In genomic region chr11:134033696-134034491, GRCh38 we compare ENCODE assay signal across 8 cellular contexts. TPM values are rescaled to one million over a fixed set of nuclear protein-coding genes. Genes with fewer than 3 reads are reported as not detected.
DNase-seq lines count a peak whose midpoint lies in the region; ATAC-seq and TF ChIP-seq lines count a peak whose summit lies in the region.

No MANE protein-coding gene starts in this region.

- in situ Hi-C loops in GM13977 (cut with MboI; ENCODE audit: low pct_unique_long_range_greater_than_20kb, low sequenced_read_pairs, unreplicated experiment): no loop called here

- no peak for TF ChIP-seq CTCF in GM13977 (IDR thresholded peaks at IDR 0.05; ENCODE audit: extremely low read depth, insufficient read depth, missing control alignments)

- H3K9me3 Mint-ChIP-seq in activated CD4-positive, alpha-beta T cell treated with anti-CD3 and anti-CD28 coated beads, Interleukin-2, amount 10 ng/mL, durations not matched to agents 7 days and 5 days: no peaks in the 10 kb centered on the region

- ATAC-seq in HG03060 (IDR thresholded peaks at IDR 0.05; ENCODE audit: low read depth, unreplicated experiment): peak; percentile 73
- ATAC-seq in left colon: peak; percentile 76

- peaks cover 68% of the 10 kb centered on the region for H3K4me1 Mint-ChIP-seq in activated CD4-positive, alpha-beta T cell treated with anti-CD3 and anti-CD28 coated beads, Interleukin-2, amount 10 ng/mL, durations not matched to agents 7 days and 5 days

- DNase-seq in GM13977 (ENCODE audit: low spot score) (peak; percentile 69), NCI-H2196 treated with DMSO at 0.1 percent for 48 hours (lab: John Stamatoyannopoulos, UW; ENCODE audit: unreplicated experiment) (peak; percentile 99), dedifferentiated amniotic fluid mesenchymal stem cell (ENCODE audit: extremely low spot score) (peak; percentile 88), left colon (peak; percentile 72 to 83), DMS114 treated with DMSO at 0.1 percent for 48 hours (lab: John Stamatoyannopoulos, UW; ENCODE audit: unreplicated experiment) (no peak)
- DNase-seq in activated CD4-positive, alpha-beta T cell treated with anti-CD3 and anti-CD28 coated beads, Interleukin-2, amount 10 ng/mL, durations not matched to agents 7 days and 5 days: peak; percentile 81
- DNase-seq in stimulated activated CD4-positive, alpha-beta T cell treated with anti-CD3 and anti-CD28 coated beads, Interleukin-15, amount 100 ng/mL, for 24 hours: peak; percentile 80

- CTCF ChIA-PET in activated CD4-positive, alpha-beta T cell treated with anti-CD3 and anti-CD28 coated beads, Interleukin-2, amount 10 ng/mL, durations not matched to agents 7 days and 5 days (lab: Charles Lee): interaction anchor here (1.0 to 2.3 kb wide), 6 partner anchors 11 to 106 kb away, joined by 3 to 13 read pairs (median 8); no protein-coding TSS in a partner anchor

- peaks cover 5% of the 10 kb centered on the region for H3K36me3 Mint-ChIP-seq in activated CD4-positive, alpha-beta T cell treated with anti-CD3 and anti-CD28 coated beads, Interleukin-2, amount 10 ng/mL, durations not matched to agents 7 days and 5 days (ENCODE audit: low read depth)

- H3K4me3 Mint-ChIP-seq in activated CD4-positive, alpha-beta T cell treated with anti-CD3 and anti-CD28 coated beads, Interleukin-2, amount 10 ng/mL, durations not matched to agents 7 days and 5 days: peak overlapping the region; percentile 42

- intact Hi-C loops in left colon (cut with DNase I, micrococcal nuclease): loop anchor here in 1 of 2 donors (5.0 kb wide), 1 partner anchor 87 kb away; no protein-coding TSS in a partner anchor

- peaks cover 14% of the 10 kb centered on the region for H3K27me3 Mint-ChIP-seq in activated CD4-positive, alpha-beta T cell treated with anti-CD3 and anti-CD28 coated beads, Interleukin-2, amount 10 ng/mL, durations not matched to agents 7 days and 5 days

- H3K27ac Mint-ChIP-seq in activated CD4-positive, alpha-beta T cell treated with anti-CD3 and anti-CD28 coated beads, Interleukin-2, amount 10 ng/mL, durations not matched to agents 7 days and 5 days: peak overlapping the region; percentile 84

- POLR2A ChIA-PET in activated CD4-positive, alpha-beta T cell treated with anti-CD3 and anti-CD28 coated beads, Interleukin-2, amount 10 ng/mL, durations not matched to agents 7 days and 5 days (lab: Charles Lee): interaction anchor here (1.0 kb wide), 1 partner anchor 8 kb away, joined by 5 read pairs; no protein-coding TSS in a partner anchor

RNA-seq across cellular contexts. Expression of gene JAM3, which starts 35.0 kb away (rescaled TPM):
- 1 to 10 TPM; 4.8 to 5.0 TPM for total RNA-seq in activated CD4-positive, alpha-beta T cell treated with anti-CD3 and anti-CD28 coated beads, Interleukin-2, amount 10 ng/mL, durations not matched to agents 7 days and 5 days
- 10 to 100 TPM in 1 of 2 donors, 1 to 10 TPM in 1; 5.1 to 10.7 TPM for total RNA-seq in left colon
